ENCODE assay signal across 9 cellular contexts in the genomic region with DNA sequence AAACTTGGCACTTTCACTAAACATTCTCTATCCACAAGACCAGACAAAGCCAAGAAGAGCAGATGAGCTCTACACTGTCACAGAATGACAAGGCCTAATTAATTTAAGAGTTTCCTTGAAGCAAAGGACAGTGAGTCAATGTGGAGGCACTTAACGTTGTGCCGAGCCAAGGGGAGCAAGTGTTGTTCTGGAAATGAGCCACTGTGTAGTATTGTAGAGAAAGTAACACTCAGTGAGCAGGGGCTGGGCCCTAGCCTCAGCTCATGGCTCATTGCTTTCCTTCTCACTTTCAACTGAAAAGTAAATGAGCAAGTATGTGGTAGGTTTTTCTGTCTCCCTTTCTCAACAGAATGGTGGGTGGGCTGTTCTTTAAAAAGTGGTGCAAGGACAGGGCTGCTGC. TPM values are rescaled to one million over a fixed set of nuclear protein-coding genes. Genes with fewer than 3 reads are reported as not detected.
DNase-seq lines count a peak whose midpoint lies in the region; ATAC-seq, FAIRE-seq and TF ChIP-seq lines count a peak whose summit lies in the region.
"Had no signal": no experiment of that assay in that cellular context is flagged by ENCODE, and none has a peak within 500 bp of the region (broad histone marks: within the 10 kb centered on the region; RNA-seq: fewer than 3 reads in every experiment).

No MANE protein-coding gene starts in this region.

- ATAC-seq in GM18519 (IDR thresholded peaks at IDR 0.05; ENCODE audit: low FRiP score, unreplicated experiment) (peak; percentile 80), GM21367 (IDR thresholded peaks at IDR 0.05; ENCODE audit: unreplicated experiment) (peak; percentile 51), HG03159 (IDR thresholded peaks at IDR 0.05; ENCODE audit: unreplicated experiment) (peak; percentile 62), left lobe of liver (no peak)

- peak; percentile 52 for DNase-seq in kidney
- DNase-seq in retina = no peak
- no peak for DNase-seq in DMS 273 treated with DMSO at 0.1 percent for 48 hours (lab: John Stamatoyannopoulos, UW)
- DNase-seq in left lobe of liver (ENCODE audit: low spot score) = no peak
- DNase-seq in islet precursor cell = no peak
- DNase-seq: OCI-M1 had no signal

- H3K4me3 ChIP-seq in kidney (ENCODE audit: low read length in 2 of 2) = no peak overlapping the region

- TF ChIP-seq CTCF in kidney (IDR thresholded peaks at IDR 0.05; ENCODE audit: borderline replicate concordance, extremely low read depth, insufficient read depth) = no peak

- peaks cover 7 to 11% of the 10 kb centered on the region in 2 donors for H3K4me1 ChIP-seq in kidney (ENCODE audit: control insufficient read depth in 1 of 2, insufficient read depth in 1 of 2, low read depth in 1 of 2, low read length in 2 of 2)

- no peak overlapping the region for H3K9ac ChIP-seq in kidney (ENCODE audit: low read length in 2 of 2)

- intact Hi-C loops in kidney (cut with DNase I) = no loop called here

- no peaks in the 10 kb centered on the region for H3K36me3 ChIP-seq in kidney (ENCODE audit: control insufficient read depth in 1 of 2, insufficient read depth in 2 of 2, low read length in 2 of 2)

- no peak overlapping the region for H3K27ac ChIP-seq in kidney (ENCODE audit: low read depth in 2 of 2, low read length in 2 of 2)

- FAIRE-seq in kidney (lab: Jason Lieb, UNC) = no peak

- H3K9me3 ChIP-seq in kidney (ENCODE audit: control insufficient read depth in 1 of 2, low read length in 2 of 2) = no peaks in the 10 kb centered on the region

RNA-seq across cellular contexts. Expression of a gene that starts 11.7 kb away (rescaled TPM):
- 34.1 TPM for total RNA-seq in kidney
- polyA plus RNA-seq in kidney (ENCODE audit: insufficient read depth, low read depth, low replicate concordance) = 20.0 TPM
- 5.9 TPM for total RNA-seq in left lobe of liver
